In genomic region chr2:190970170-190970569, GRCh38 we compare ENCODE assay signal across 21 cellular contexts. TPM values are rescaled to one million over a fixed set of nuclear protein-coding genes. Genes with fewer than 3 reads are reported as not detected.
DNase-seq lines count a peak whose midpoint lies in the region; ATAC-seq and TF ChIP-seq lines count a peak whose summit lies in the region.
"Had no signal": no experiment of that assay in that cellular context is flagged by ENCODE, and none has a peak within 500 bp of the region (broad histone marks: within the 10 kb centered on the region; RNA-seq: fewer than 3 reads in every experiment).

No MANE protein-coding gene starts in this region.

- POLR2A ChIA-PET in CD8-positive, alpha-beta memory T cell (lab: Charles Lee) = no interaction called here

- DNase-seq in activated naive CD4-positive, alpha-beta T cell treated with anti-CD3 and anti-CD28 coated beads for 36 hours = no peak
- no peak for DNase-seq in activated naive CD4-positive, alpha-beta T cell treated with anti-CD3 and anti-CD28 coated beads, Interleukin-2, amount 50 U/mL, for 16 hours
- no peak for DNase-seq in CD8-positive, alpha-beta memory T cell
- DNase-seq in midbrain (lab: John Stamatoyannopoulos, UW) = no peak
- DNase-seq: COR-L47; DND-41; kidney glomerular epithelial cell; mammary epithelial cell; NCI-H1092 treated with DMSO at 0.1 percent for 48 hours; NCI-H2029; NCI-H345; right lobe of liver; stimulated activated CD4-positive, alpha-beta T cell treated with anti-CD3 and anti-CD28 coated beads, Interleukin-15, amount 100 ng/mL, for 24 hours; thyroid gland; WERI-Rb-1 had no signal

- no peaks in the 10 kb centered on the region for H3K27me3 Mint-ChIP-seq in activated naive CD4-positive, alpha-beta T cell treated with anti-CD3 and anti-CD28 coated beads for 36 hours (ENCODE audit: low read depth)
- peaks cover 0 to 2% of the 10 kb centered on the region in 2 donors for H3K27me3 Mint-ChIP-seq in CD8-positive, alpha-beta memory T cell
- H3K27me3 Mint-ChIP-seq in activated T-helper 17 cell treated with anti-CD3 and anti-CD28 coated beads, Interleukin-2, amount 50 U/mL, for 72 hours = no peaks in the 10 kb centered on the region

- H3K27ac ChIP-seq in CD8-positive, alpha-beta memory T cell (ENCODE audit: low read depth, low read length) = no peak overlapping the region
- peak overlapping the region; percentile 58 for H3K27ac ChIP-seq in neutrophil
- H3K27ac ChIP-seq: parathyroid adenoma, right lobe of liver, thyroid gland, WERI-Rb-1 had no signal

- TF ChIP-seq CTCF in neutrophil (IDR thresholded peaks at IDR 0.05) = no peak

- H3K27ac Mint-ChIP-seq in activated naive CD4-positive, alpha-beta T cell treated with anti-CD3 and anti-CD28 coated beads for 36 hours = peak overlapping the region; percentile 44
- peak overlapping the region in 7 of 8 donors; percentile 37 to 76 (median 69) for H3K27ac Mint-ChIP-seq in CD8-positive, alpha-beta memory T cell
- H3K27ac Mint-ChIP-seq in activated T-helper 17 cell treated with anti-CD3 and anti-CD28 coated beads, Interleukin-2, amount 50 U/mL, for 72 hours = peak overlapping the region; percentile 59

- H3K4me1 Mint-ChIP-seq in activated naive CD4-positive, alpha-beta T cell treated with anti-CD3 and anti-CD28 coated beads for 36 hours (ENCODE audit: low read depth) = peaks cover 29% of the 10 kb centered on the region
- H3K4me1 Mint-ChIP-seq in CD8-positive, alpha-beta memory T cell = peaks cover 0 to 29% (median 28%) of the 10 kb centered on the region in 3 donors
- no peaks in the 10 kb centered on the region for H3K4me1 Mint-ChIP-seq in activated T-helper 17 cell treated with anti-CD3 and anti-CD28 coated beads, Interleukin-2, amount 50 U/mL, for 72 hours

- CTCF ChIA-PET in activated naive CD4-positive, alpha-beta T cell treated with anti-CD3 and anti-CD28 coated beads for 36 hours (lab: Charles Lee) = interaction anchor here (0.6 kb wide), 1 partner anchor 1840 kb away, joined by 5 read pairs; no protein-coding TSS in a partner anchor
- CTCF ChIA-PET in CD8-positive, alpha-beta memory T cell (lab: Charles Lee) = no interaction called here

- no peak overlapping the region for H3K4me3 Mint-ChIP-seq in activated naive CD4-positive, alpha-beta T cell treated with anti-CD3 and anti-CD28 coated beads for 36 hours
- H3K4me3 Mint-ChIP-seq in CD8-positive, alpha-beta memory T cell = no peak overlapping the region
- H3K4me3 Mint-ChIP-seq in activated T-helper 17 cell treated with anti-CD3 and anti-CD28 coated beads, Interleukin-2, amount 50 U/mL, for 72 hours = no peak overlapping the region

- no peaks in the 10 kb centered on the region for H3K4me1 ChIP-seq in CD8-positive, alpha-beta memory T cell (ENCODE audit: insufficient read depth, low read length)
- H3K4me1 ChIP-seq in neutrophil (ENCODE audit: control insufficient read depth in 1 of 2, insufficient read depth in 1 of 2, low read depth in 1 of 2, low read length in 1 of 2) = peaks cover 6 to 8% of the 10 kb centered on the region in 2 experiments
- H3K4me1 ChIP-seq: thyroid gland had no signal

- intact Hi-C loops in activated naive CD4-positive, alpha-beta T cell treated with anti-CD3 and anti-CD28 coated beads for 36 hours (cut with micrococcal nuclease) = no loop called here

- H3K9me3 Mint-ChIP-seq in activated naive CD4-positive, alpha-beta T cell treated with anti-CD3 and anti-CD28 coated beads for 36 hours = no peaks in the 10 kb centered on the region
- H3K9me3 Mint-ChIP-seq in CD8-positive, alpha-beta memory T cell = no peaks in the 10 kb centered on the region
- no peaks in the 10 kb centered on the region for H3K9me3 Mint-ChIP-seq in activated T-helper 17 cell treated with anti-CD3 and anti-CD28 coated beads, Interleukin-2, amount 50 U/mL, for 72 hours

- peaks cover 83% of the 10 kb centered on the region for H3K36me3 ChIP-seq in CD8-positive, alpha-beta memory T cell (ENCODE audit: insufficient read depth, low read length)
- H3K36me3 ChIP-seq in neutrophil = peaks cover 100% of the 10 kb centered on the region

- H3K4me3 ChIP-seq in CD8-positive, alpha-beta memory T cell (ENCODE audit: low read length) = no peak overlapping the region
- no peak overlapping the region for H3K4me3 ChIP-seq in neutrophil (ENCODE audit: low read depth in 1 of 2, low read length in 1 of 2)
- H3K4me3 ChIP-seq: right lobe of liver, thyroid gland had no signal

- no peak for ATAC-seq in activated T-helper 17 cell treated with anti-CD3 and anti-CD28 coated beads, Interleukin-2, amount 50 U/mL, for 72 hours (replicated peaks)
- ATAC-seq in GM18907 (IDR thresholded peaks at IDR 0.05; ENCODE audit: unreplicated experiment) = no peak
- no peak for ATAC-seq in GM18511 (IDR thresholded peaks at IDR 0.05; ENCODE audit: unreplicated experiment)
- ATAC-seq: HCT116 had no signal

- peaks cover 73% of the 10 kb centered on the region for H3K36me3 Mint-ChIP-seq in activated naive CD4-positive, alpha-beta T cell treated with anti-CD3 and anti-CD28 coated beads for 36 hours (ENCODE audit: low read depth)
- H3K36me3 Mint-ChIP-seq in CD8-positive, alpha-beta memory T cell = peaks cover 0 to 92% (median 38%) of the 10 kb centered on the region in 3 donors
- H3K36me3 Mint-ChIP-seq in activated T-helper 17 cell treated with anti-CD3 and anti-CD28 coated beads, Interleukin-2, amount 50 U/mL, for 72 hours (ENCODE audit: low read depth) = peaks cover 11% of the 10 kb centered on the region

- no peaks in the 10 kb centered on the region for H3K9me3 ChIP-seq in CD8-positive, alpha-beta memory T cell (ENCODE audit: low read length)
- peaks cover 6% of the 10 kb centered on the region for H3K9me3 ChIP-seq in neutrophil
- H3K9me3 ChIP-seq: right lobe of liver, thyroid gland had no signal

- no peaks in the 10 kb centered on the region for H3K27me3 ChIP-seq in CD8-positive, alpha-beta memory T cell (ENCODE audit: insufficient read depth, low read length, poor library complexity, severe bottlenecking)
- H3K27me3 ChIP-seq in neutrophil = no peaks in the 10 kb centered on the region
- H3K27me3 ChIP-seq: right lobe of liver, thyroid gland had no signal

RNA-seq across cellular contexts. Expression of gene STAT1, which starts 43.8 kb away (rescaled TPM):
- 100 to 1,000 TPM; 376 to 402 TPM for total RNA-seq in activated naive CD4-positive, alpha-beta T cell treated with anti-CD3 and anti-CD28 coated beads for 36 hours
- total RNA-seq in CD8-positive, alpha-beta memory T cell = 100 to 1,000 TPM; 142 to 145 TPM
- 173 TPM for polyA plus RNA-seq in CD8-positive, alpha-beta memory T cell
- 100 to 1,000 TPM; 163 to 363 TPM for total RNA-seq in activated T-helper 17 cell treated with anti-CD3 and anti-CD28 coated beads, Interleukin-2, amount 50 U/mL, for 72 hours
